Comparison of ENCODE assay signal across 1 cellular context in genomic region chr17:22090263-22090935, GRCh38.
TF ChIP-seq lines count a peak whose summit lies in the region.

No MANE protein-coding gene starts in this region.

TF ChIP-seq in K562, 482 proteins besides CTCF, POLR2A, EP300 and RAD21 (continued from another document and continues in another):
- no peak for TF ChIP-seq PBX2 (CRISPR knock-in tag; IDR thresholded peaks at IDR 0.05; ENCODE audit: low read depth)
- no peak for TF ChIP-seq PBX2 (tag; conservative IDR thresholded peaks at IDR 0.05; ENCODE audit: low read depth)
- TF ChIP-seq MTA3 (IDR thresholded peaks at IDR 0.05; ENCODE audit: borderline replicate concordance) = peak; percentile 99
- TF ChIP-seq RFX5 (IDR thresholded peaks at IDR 0.05; ENCODE audit: low read depth, low read length) = no peak
- TF ChIP-seq ZNF584 (CRISPR knock-in tag; IDR thresholded peaks at IDR 0.05; ENCODE audit: low read depth) = no peak
- no peak for TF ChIP-seq SMARCE1 (IDR thresholded peaks at IDR 0.05)
- TF ChIP-seq PHF20 (IDR thresholded peaks at IDR 0.05; ENCODE audit: partially characterized antibody) = no peak
- peak; percentile 88 for TF ChIP-seq POLR2B (IDR thresholded peaks at IDR 0.05; ENCODE audit: low read depth, partially characterized antibody)
- no peak for TF ChIP-seq ZNF668 (CRISPR knock-in tag; IDR thresholded peaks at IDR 0.05)
- no peak for TF ChIP-seq ZNF785 (CRISPR knock-in tag; IDR thresholded peaks at IDR 0.05)
- no peak for TF ChIP-seq RBM34 (IDR thresholded peaks at IDR 0.05; ENCODE audit: borderline replicate concordance, insufficient read depth, low read length)
- TF ChIP-seq POLR2AphosphoS2 (IDR thresholded peaks at IDR 0.05; ENCODE audit: low read length) = peak; percentile 54; the same call in 1 of the 2 replicates
- TF ChIP-seq ZNF3 (CRISPR knock-in tag; IDR thresholded peaks at IDR 0.05) = no peak
- no peak for TF ChIP-seq ZNF347 (CRISPR knock-in tag; IDR thresholded peaks at IDR 0.05; ENCODE audit: low read depth)
- TF ChIP-seq SAFB2 (IDR thresholded peaks at IDR 0.05; ENCODE audit: borderline replicate concordance, low read depth, low read length, severe bottlenecking) = no peak
- TF ChIP-seq YY1 (IDR thresholded peaks at IDR 0.05; ENCODE audit: borderline replicate concordance in 1 of 3, control insufficient read depth in 1 of 3, extremely low read depth in 1 of 3, insufficient read depth in 3 of 3, insufficient read length in 1 of 3, insufficient replicate concordance in 2 of 3, low read depth in 1 of 3, low read length in 2 of 3) = no peak
- TF ChIP-seq PYGO2 (tag; IDR thresholded peaks at IDR 0.05) = no peak
- no peak for TF ChIP-seq ZNF518B (CRISPR knock-in tag; IDR thresholded peaks at IDR 0.05)
- TF ChIP-seq SFPQ (IDR thresholded peaks at IDR 0.05; ENCODE audit: low read depth, low read length) = no peak
- TF ChIP-seq PREB (CRISPR knock-in tag; IDR thresholded peaks at IDR 0.05) = no peak
- no peak for TF ChIP-seq ZFP91 (CRISPR knock-in tag; IDR thresholded peaks at IDR 0.05)
- peak; percentile 72 for TF ChIP-seq RBFOX2 (IDR thresholded peaks at IDR 0.05; ENCODE audit: low read depth, low read length)
- no peak for TF ChIP-seq DEAF1 (CRISPR knock-in tag; IDR thresholded peaks at IDR 0.05)
- TF ChIP-seq NFYB (IDR thresholded peaks at IDR 0.05; ENCODE audit: extremely low read depth, insufficient read length) = peak; percentile 79
- TF ChIP-seq ZNF76 (CRISPR knock-in tag; IDR thresholded peaks at IDR 0.05; ENCODE audit: borderline replicate concordance) = no peak
- TF ChIP-seq NFXL1 (CRISPR knock-in tag; IDR thresholded peaks at IDR 0.05) = no peak
- TF ChIP-seq ZKSCAN1 (IDR thresholded peaks at IDR 0.05; ENCODE audit: low read depth, low read length) = peak; percentile 54; the same call in 1 of the 2 replicates
- TF ChIP-seq KLF1 (tag; IDR thresholded peaks at IDR 0.05) = no peak
- TF ChIP-seq ZBTB11 (CRISPR knock-in tag; IDR thresholded peaks at IDR 0.05) = peak in 1 of 3 experiments; percentile 42; a peak in 1 of 6 replicates
- peak; percentile 48; the same call in 1 of the 2 replicates for TF ChIP-seq VEZF1 (CRISPR knock-in tag; IDR thresholded peaks at IDR 0.05)
- no peak for TF ChIP-seq ZNF354B (CRISPR knock-in tag; IDR thresholded peaks at IDR 0.05)
- TF ChIP-seq HNRNPH1 (optimal IDR thresholded peaks at IDR 0.05; ENCODE audit: low read depth, low read length) = no peak
- no peak for TF ChIP-seq KLF10 (CRISPR knock-in tag; IDR thresholded peaks at IDR 0.05)
- TF ChIP-seq FOSL1 (tag; conservative IDR thresholded peaks at IDR 0.05) = no peak
- no peak for TF ChIP-seq ZNF655 (CRISPR knock-in tag; IDR thresholded peaks at IDR 0.05)
